16 cellular contexts compared by ENCODE assay signal in genomic region chr10:83965473-83965872, GRCh38.
A peak's percentile ranks its signal among the peaks of the same experiment; 100 is the strongest.
DNase-seq lines count a peak whose midpoint lies in the region; ATAC-seq, FAIRE-seq and TF ChIP-seq lines count a peak whose summit lies in the region.
"Had no signal": no experiment of that assay in that cellular context is flagged by ENCODE, and none has a peak within 500 bp of the region (broad histone marks: within the 10 kb centered on the region; RNA-seq: fewer than 3 reads in every experiment).

No MANE protein-coding gene starts in this region.

- no peaks in the 10 kb centered on the region for H3K27me3 ChIP-seq in endodermal cell (ENCODE audit: control insufficient read depth, insufficient read depth, low read length, poor library complexity, severe bottlenecking)

- H3K9me3 ChIP-seq in endodermal cell (ENCODE audit: control insufficient read depth, low read length) = no peaks in the 10 kb centered on the region

- peaks cover 4% of the 10 kb centered on the region for H3K4me1 ChIP-seq in endodermal cell (ENCODE audit: control insufficient read depth, insufficient read depth, low read length)

- H3K36me3 Mint-ChIP-seq in endodermal cell (ENCODE audit: low read depth) = no peaks in the 10 kb centered on the region

- H3K4me3 Mint-ChIP-seq in endodermal cell = no peak overlapping the region

- H3K36me3 ChIP-seq in endodermal cell (ENCODE audit: control insufficient read depth, insufficient read depth, low read length) = no peaks in the 10 kb centered on the region

- WGBS in endodermal cell (ENCODE audit: insufficient coverage in 1 of 2, insufficient read length in 1 of 2), 2 experiments = 82% methylated on average over 2 of the region's 2 CpGs; no CpG with 5 or more reads in 1 of the 2 experiments

- FAIRE-seq in D721Med (lab: Jason Lieb, UNC) = no peak

- peaks cover 33% of the 10 kb centered on the region for H3K4me1 Mint-ChIP-seq in endodermal cell

- H3K9ac ChIP-seq in endodermal cell (ENCODE audit: extremely low read depth, low read length, poor library complexity, severe bottlenecking) = no peak overlapping the region

- H3K4me3 ChIP-seq in GM12864 (ENCODE audit: low read depth, low read length) = no peak overlapping the region
- H3K4me3 ChIP-seq in endodermal cell (ENCODE audit: low read length) = no peak overlapping the region
- no peak overlapping the region for H3K4me3 ChIP-seq in foreskin fibroblast (ENCODE audit: low read depth in 1 of 2, low read length in 2 of 2)
- H3K4me3 ChIP-seq: PC-9 had no signal

- ATAC-seq in HG03039 (IDR thresholded peaks at IDR 0.05; ENCODE audit: unreplicated experiment) = no peak

- TF ChIP-seq CTCF in D721Med (IDR thresholded peaks at IDR 0.05; ENCODE audit: insufficient read depth, missing control alignments) = peak; percentile 15
- TF ChIP-seq CTCF in GM12864 (IDR thresholded peaks at IDR 0.05; ENCODE audit: low read depth, low read length, missing control alignments) = peak; percentile 3
- TF ChIP-seq CTCF in endodermal cell (conservative IDR thresholded peaks at IDR 0.05) = peak; percentile 64
- TF ChIP-seq CTCF in foreskin fibroblast (IDR thresholded peaks at IDR 0.05; ENCODE audit: low read depth, low read length) = no peak

- no peak overlapping the region for H3K27ac ChIP-seq in endodermal cell (ENCODE audit: low read depth, low read length)
- H3K27ac ChIP-seq: PC-9, RWPE1 had no signal

- H3K27me3 Mint-ChIP-seq in endodermal cell (ENCODE audit: insufficient read depth) = no peaks in the 10 kb centered on the region

- DNase-seq in D721Med (ENCODE audit: insufficient read length, low spot score) = no peak
- DNase-seq in GM12864 (ENCODE audit: low read depth) = no peak
- peak; percentile 23 for DNase-seq in NCI-H69 (lab: John Stamatoyannopoulos, UW)
- DNase-seq in endodermal cell = peak; percentile 61
- DNase-seq in NCI-H2081 (lab: John Stamatoyannopoulos, UW) = no peak
- DNase-seq in NCI-H2171 treated with DMSO at 0.1 percent for 48 hours (lab: John Stamatoyannopoulos, UW) = no peak
- DNase-seq in foreskin fibroblast = no peak
- DNase-seq: AML-193, MM.1S, NCI-H1694 treated with DMSO at 0.1 percent for 48 hours, NCI-H226, PC-9, SIG-M5, T1000 had no signal

- H3K9me3 Mint-ChIP-seq in endodermal cell = no peaks in the 10 kb centered on the region

- H3K27ac Mint-ChIP-seq in endodermal cell = no peak overlapping the region

Comparison
In these comparisons a context has a peak if more than half of its experiments do, and no peak if none do; other contexts are left out.
1. DNase-seq: peak in NCI-H69 (single experiment) and endodermal cell (single experiment); none in D721Med (single experiment), GM12864 (single experiment), NCI-H2081 (0 of 2), NCI-H2171 treated with DMSO at 0.1 percent for 48 hours (single experiment) and foreskin fibroblast (0 of 2).